7 cellular contexts compared by ENCODE assay signal in genomic region chr11:33893711-33894401, GRCh38. TPM values are rescaled to one million over a fixed set of nuclear protein-coding genes. Genes with fewer than 3 reads are reported as not detected.
A peak's percentile ranks its signal among the peaks of the same experiment; 100 is the strongest.
DNase-seq lines count a peak whose midpoint lies in the region; ATAC-seq lines count a peak whose summit lies in the region.

No MANE protein-coding gene starts in this region.

- ATAC-seq in GM19372 (IDR thresholded peaks at IDR 0.05; ENCODE audit: low read depth, unreplicated experiment) (peak; percentile 94), HG03439 (IDR thresholded peaks at IDR 0.05; ENCODE audit: unreplicated experiment) (peak; percentile 80), esophagus mucosa (peak; percentile 47)

- DNase-seq in activated CD4-positive, alpha-beta T cell treated with anti-CD3 and anti-CD28 coated beads for 24 hours (ENCODE audit: low read depth in 2 of 2): peak; percentile 55 to 61
- DNase-seq in stimulated activated CD8-positive, alpha-beta memory T cell treated with anti-CD3 and anti-CD28 coated beads, Interleukin-15, amount 100 ng/mL, for 1 hour (ENCODE audit: low read depth): peak; percentile 1
- DNase-seq in H4 (ENCODE audit: low spot score) (no peak), DMS79 treated with DMSO at 0.1 percent for 48 hours (lab: John Stamatoyannopoulos, UW) (no peak)

RNA-seq across cellular contexts. Expression of gene LMO2, which starts 2.0 kb away (rescaled TPM):
- total RNA-seq in esophagus mucosa: 11.7 TPM
- total RNA-seq in H4 (2014; rRNA removed; shearing (Covaris generic)): 1.4 and 1.5 TPM in 2 replicates

Comparison
In these comparisons a context has a peak if more than half of its experiments do, and no peak if none do; other contexts are left out.
1. DNase-seq: peak in activated CD4-positive, alpha-beta T cell treated with anti-CD3 and anti-CD28 coated beads for 24 hours (2 of 2) and stimulated activated CD8-positive, alpha-beta memory T cell treated with anti-CD3 and anti-CD28 coated beads, Interleukin-15, amount 100 ng/mL, for 1 hour (single experiment); none in H4 (single experiment) and DMS79 treated with DMSO at 0.1 percent for 48 hours (single experiment).
2. Peak in every context shown above with its lines, with median percentiles within 50 percentile points of each other: ATAC-seq.